ENCODE assay signal across 8 cellular contexts in genomic region chr17:18314059-18314730, GRCh38. TPM values are rescaled to one million over a fixed set of nuclear protein-coding genes. Genes with fewer than 3 reads are reported as not detected.
A peak's percentile ranks its signal among the peaks of the same experiment; 100 is the strongest.
DNase-seq lines count a peak whose midpoint lies in the region; ATAC-seq and TF ChIP-seq lines count a peak whose summit lies in the region.

No MANE protein-coding gene starts in this region.

- H3K36me3 ChIP-seq in kidney epithelial cell (ENCODE audit: control insufficient read depth, insufficient read depth, low read length) = peaks cover 3% of the 10 kb centered on the region

- peak; percentile 22 for ATAC-seq in GM18907 (IDR thresholded peaks at IDR 0.05; ENCODE audit: unreplicated experiment)
- ATAC-seq in stimulated activated naive CD8-positive, alpha-beta T cell treated with anti-CD3 and anti-CD28 coated beads, Interleukin-15, amount 100 ng/mL, for 72 hours = peak; percentile 24

- in situ Hi-C loops in astrocyte of the cerebellum (cut with HindIII; ENCODE audit: low sequenced_read_pairs) = no loop called here

- H3K27ac ChIP-seq in 22Rv1 = peak overlapping the region; percentile 93

- peaks cover 0 to 1% (median 0%) of the 10 kb centered on the region in 3 donors for H3K9me3 Mint-ChIP-seq in IgD-negative memory B cell
- H3K9me3 Mint-ChIP-seq in stimulated activated naive CD8-positive, alpha-beta T cell treated with anti-CD3 and anti-CD28 coated beads, Interleukin-15, amount 100 ng/mL, for 72 hours = no peaks in the 10 kb centered on the region

- DNase-seq in astrocyte of the cerebellum (ENCODE audit: low read depth) = no peak
- no peak for DNase-seq in kidney epithelial cell (ENCODE audit: low read depth)
- DNase-seq in stimulated activated naive CD8-positive, alpha-beta T cell treated with anti-CD3 and anti-CD28 coated beads, Interleukin-15, amount 100 ng/mL, for 72 hours = no peak
- no peak for DNase-seq in NCI-H2081 treated with DMSO at 0.1 percent for 48 hours (lab: John Stamatoyannopoulos, UW)
- no peak for DNase-seq in NCI-H128 (lab: John Stamatoyannopoulos, UW; ENCODE audit: unreplicated experiment)

- peak overlapping the region; percentile 76 to 100 (median 87) for H3K27ac Mint-ChIP-seq in IgD-negative memory B cell
- peak overlapping the region; percentile 99 for H3K27ac Mint-ChIP-seq in stimulated activated naive CD8-positive, alpha-beta T cell treated with anti-CD3 and anti-CD28 coated beads, Interleukin-15, amount 100 ng/mL, for 72 hours

- H3K4me3 ChIP-seq in astrocyte of the cerebellum (ENCODE audit: low read depth, low read length) (peak overlapping the region; percentile 93), kidney epithelial cell (ENCODE audit: low read depth, low read length) (peak overlapping the region; percentile 78)

- TF ChIP-seq CTCF in 22Rv1 (IDR thresholded peaks at IDR 0.05) (no peak), astrocyte of the cerebellum (IDR thresholded peaks at IDR 0.05; ENCODE audit: low read depth, low read length, missing control alignments) (no peak), kidney epithelial cell (IDR thresholded peaks at IDR 0.05; ENCODE audit: insufficient read depth, low read length, poor library complexity, severe bottlenecking) (no peak)

- no peaks in the 10 kb centered on the region for H3K27me3 ChIP-seq in kidney epithelial cell (ENCODE audit: control insufficient read depth, insufficient read depth, low read length)

- H3K4me1 Mint-ChIP-seq in IgD-negative memory B cell = peaks cover 18 to 51% (median 41%) of the 10 kb centered on the region in 3 donors
- H3K4me1 Mint-ChIP-seq in stimulated activated naive CD8-positive, alpha-beta T cell treated with anti-CD3 and anti-CD28 coated beads, Interleukin-15, amount 100 ng/mL, for 72 hours = peaks cover 74% of the 10 kb centered on the region

- H3K4me3 Mint-ChIP-seq in IgD-negative memory B cell = peak overlapping the region; percentile 89 to 99 (median 98)
- H3K4me3 Mint-ChIP-seq in stimulated activated naive CD8-positive, alpha-beta T cell treated with anti-CD3 and anti-CD28 coated beads, Interleukin-15, amount 100 ng/mL, for 72 hours = peak overlapping the region; percentile 83 to 94

- H3K27me3 Mint-ChIP-seq in IgD-negative memory B cell = no peaks in the 10 kb centered on the region
- H3K27me3 Mint-ChIP-seq in stimulated activated naive CD8-positive, alpha-beta T cell treated with anti-CD3 and anti-CD28 coated beads, Interleukin-15, amount 100 ng/mL, for 72 hours = no peaks in the 10 kb centered on the region

- H3K36me3 Mint-ChIP-seq in IgD-negative memory B cell = peaks cover 4% of the 10 kb centered on the region

RNA-seq across cellular contexts. Expression of gene TOP3A, which starts 0.6 kb away (rescaled TPM):
- polyA plus RNA-seq in IgD-negative memory B cell = 19.5 TPM
- total RNA-seq in kidney epithelial cell = 28.2 and 35.6 TPM in 2 replicates

RNA-seq across cellular contexts. Expression of gene SMCR8, which starts 0.9 kb away (rescaled TPM):
- 5.2 TPM for polyA plus RNA-seq in IgD-negative memory B cell
- total RNA-seq in kidney epithelial cell = 30.2 and 30.8 TPM in 2 replicates

RNA-seq across cellular contexts. Expression of gene SHMT1, which starts 49.2 kb away (rescaled TPM):
- 18.9 TPM for polyA plus RNA-seq in IgD-negative memory B cell
- total RNA-seq in kidney epithelial cell = 13.0 and 15.5 TPM in 2 replicates

RNA-seq across cellular contexts. Expression of gene MIEF2, which starts 53.7 kb away (rescaled TPM):
- polyA plus RNA-seq in IgD-negative memory B cell = 12.3 TPM
- total RNA-seq in kidney epithelial cell = 29.6 and 78.8 TPM in 2 replicates

RNA-seq across cellular contexts. Expression of gene FLII, which starts 55.7 kb away (rescaled TPM):
- polyA plus RNA-seq in IgD-negative memory B cell = 150 TPM
- 512 and 579 TPM in 2 replicates for total RNA-seq in kidney epithelial cell
